16 cellular contexts compared by ENCODE assay signal in genomic region chr16:73737637-73738036, GRCh38.
"Had no signal": no experiment of that assay in that cellular context is flagged by ENCODE, and none has a peak within 500 bp of the region (broad histone marks: within the 10 kb centered on the region; RNA-seq: fewer than 3 reads in every experiment).

No MANE protein-coding gene starts in this region.

- H3K36me3 Mint-ChIP-seq: naive thymus-derived CD4-positive, alpha-beta T cell had no signal

- H3K27ac ChIP-seq: coronary artery, esophagus muscularis mucosa, foreskin keratinocyte, gastroesophageal sphincter, heart right ventricle, left lung, lower lobe of right lung had no signal

- H3K4me1 ChIP-seq: esophagus muscularis mucosa, gastroesophageal sphincter, heart right ventricle, left lung, lower lobe of right lung had no signal

- H3K4me3 ChIP-seq: coronary artery, esophagus muscularis mucosa, gastroesophageal sphincter, heart right ventricle, left lung, lower lobe of right lung had no signal

- H3K27me3 Mint-ChIP-seq: effector memory CD8-positive, alpha-beta T cell had no signal

- H3K36me3 ChIP-seq: esophagus muscularis mucosa, gastroesophageal sphincter, heart right ventricle, left lung, lower lobe of right lung had no signal

- H3K4me3 Mint-ChIP-seq: effector memory CD8-positive, alpha-beta T cell; naive thymus-derived CD4-positive, alpha-beta T cell had no signal

- H3K9me3 ChIP-seq: left lung, lower lobe of right lung had no signal

- H3K27ac Mint-ChIP-seq: effector memory CD8-positive, alpha-beta T cell; naive thymus-derived CD4-positive, alpha-beta T cell had no signal

- ATAC-seq: effector memory CD8-positive, alpha-beta T cell; foreskin keratinocyte; gastroesophageal sphincter; heart right ventricle; left lung; left ventricle myocardium superior; lower lobe of right lung; naive thymus-derived CD4-positive, alpha-beta T cell had no signal

- DNase-seq: dermis blood vessel endothelial cell; effector CD8-positive, alpha-beta T cell; effector memory CD8-positive, alpha-beta T cell; foreskin keratinocyte; heart right ventricle; hippocampal formation; left cardiac atrium; left lung; left ventricle myocardium superior; lower lobe of right lung; mesenchymal stem cell; midbrain; naive thymus-derived CD4-positive, alpha-beta T cell had no signal

- H3K27me3 ChIP-seq: esophagus muscularis mucosa, foreskin keratinocyte, heart right ventricle, left lung had no signal

- H3K4me1 Mint-ChIP-seq: naive thymus-derived CD4-positive, alpha-beta T cell had no signal
